ENCODE assay signal across 9 cellular contexts in the genomic region with DNA sequence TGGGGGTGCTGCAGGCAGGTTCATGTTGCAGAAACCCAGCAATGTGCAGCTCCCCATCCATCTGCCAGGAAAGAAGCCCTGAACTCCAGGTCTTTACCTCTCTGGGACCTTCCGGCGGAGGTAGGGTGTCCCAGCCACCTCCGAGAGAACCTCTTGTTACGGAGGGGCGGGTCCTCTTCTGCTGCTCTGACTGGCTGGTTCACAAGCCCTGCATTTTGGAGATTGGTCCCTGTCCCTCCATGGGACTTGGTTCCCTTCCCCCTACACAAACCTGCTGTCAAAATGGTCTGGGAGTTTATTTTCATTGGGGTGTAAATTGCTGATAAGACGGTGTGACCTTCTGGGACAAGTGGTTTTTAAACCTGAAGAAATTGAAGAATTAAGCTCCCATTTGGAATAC. TPM values are rescaled to one million over a fixed set of nuclear protein-coding genes. Genes with fewer than 3 reads are reported as not detected.
A peak's percentile ranks its signal among the peaks of the same experiment; 100 is the strongest.
DNase-seq lines count a peak whose midpoint lies in the region; ATAC-seq and TF ChIP-seq lines count a peak whose summit lies in the region.
"Had no signal": no experiment of that assay in that cellular context is flagged by ENCODE, and none has a peak within 500 bp of the region (broad histone marks: within the 10 kb centered on the region; RNA-seq: fewer than 3 reads in every experiment).

No MANE protein-coding gene starts in this region.

- no peak for TF ChIP-seq POLR2A in right lobe of liver (IDR thresholded peaks at IDR 0.05)

- no peaks in the 10 kb centered on the region for H3K9me3 ChIP-seq in right lobe of liver
- H3K9me3 ChIP-seq in MG63 = no peaks in the 10 kb centered on the region
- H3K9me3 ChIP-seq: upper lobe of left lung had no signal

- H3K4me1 Mint-ChIP-seq in Calu3 (ENCODE audit: low read depth, unreplicated experiment) = peaks cover 7% of the 10 kb centered on the region
- peaks cover 18% of the 10 kb centered on the region for H3K4me1 Mint-ChIP-seq in central memory CD8-positive, alpha-beta T cell

- BruUV-seq in Calu3 (replicated peaks; lab: Mats Ljungman, UMichigan) = no TSS peak

- H3K27me3 Mint-ChIP-seq in Calu3 (ENCODE audit: unreplicated experiment) = peaks cover 18% of the 10 kb centered on the region
- no peaks in the 10 kb centered on the region for H3K27me3 Mint-ChIP-seq in central memory CD8-positive, alpha-beta T cell

- H3K4me3 ChIP-seq in H7 (ENCODE audit: insufficient read depth, low read depth, low read length) (no peak overlapping the region), right lobe of liver (no peak overlapping the region), MG63 (no peak overlapping the region)
- H3K4me3 ChIP-seq: upper lobe of left lung had no signal

- no peak for ATAC-seq in central memory CD8-positive, alpha-beta T cell (replicated peaks; ENCODE audit: extremely low read depth, poor library complexity, severe bottlenecking)
- ATAC-seq in right lobe of liver = peak in 3 of 4 donors; percentile 23 to 35 (median 26)

- CTCF ChIA-PET in Calu3 (lab: Charles Lee) = no interaction called here

- H3K36me3 ChIP-seq in H7 (replicated peaks; ENCODE audit: control insufficient read depth, insufficient read depth, low read length) (peaks cover 23% of the 10 kb centered on the region), right lobe of liver (peaks cover 4 to 28% (median 14%) of the 10 kb centered on the region in 4 donors), MG63 (peaks cover 39% of the 10 kb centered on the region)

- intact Hi-C loops in Calu3 (cut with micrococcal nuclease; ENCODE audit: unreplicated experiment) (no loop called here), right lobe of liver (cut with DNase I) (no loop called here)

- H3K27ac Mint-ChIP-seq in Calu3 (ENCODE audit: unreplicated experiment) = peak overlapping the region; percentile 66
- peak overlapping the region; percentile 44 for H3K27ac Mint-ChIP-seq in central memory CD8-positive, alpha-beta T cell (ENCODE audit: low read depth)

- H3K27me3 ChIP-seq in H7 (ENCODE audit: control insufficient read depth, insufficient read depth, low read length) (no peaks in the 10 kb centered on the region), right lobe of liver (no peaks in the 10 kb centered on the region), MG63 (no peaks in the 10 kb centered on the region)
- H3K27me3 ChIP-seq: upper lobe of left lung had no signal

- H3K4me1 ChIP-seq in right lobe of liver = peaks cover 0 to 9% (median under 1%) of the 10 kb centered on the region in 4 donors

- no peak overlapping the region for H3K4me3 Mint-ChIP-seq in Calu3 (ENCODE audit: low read depth, unreplicated experiment)
- H3K4me3 Mint-ChIP-seq in central memory CD8-positive, alpha-beta T cell = no peak overlapping the region

- no peaks in the 10 kb centered on the region for H3K9me3 Mint-ChIP-seq in Calu3 (ENCODE audit: low read depth, unreplicated experiment)
- H3K9me3 Mint-ChIP-seq in central memory CD8-positive, alpha-beta T cell = no peaks in the 10 kb centered on the region

- DNase-seq in Calu3 (no peak), H7 (peak; percentile 76), right lobe of liver (peak in 1 of 3 donors; percentile 44), MG63 (no peak), NCI-H146 treated with DMSO at 0.1 percent for 48 hours (lab: John Stamatoyannopoulos, UW; ENCODE audit: unreplicated experiment) (no peak)
- no peak for DNase-seq in central memory CD8-positive, alpha-beta T cell (ENCODE audit: low spot score in 2 of 2)
- no peak for DNase-seq in stimulated activated CD4-positive, alpha-beta T cell treated with anti-CD3 and anti-CD28 coated beads, Interleukin-2, amount 100 ng/mL, for 24 hours
- DNase-seq: activated gamma-delta T cell treated with Interleukin-2 at 50 U/mL for 16 hours had no signal

- no peak overlapping the region for H3K27ac ChIP-seq in right lobe of liver

- WGBS in right lobe of liver (ENCODE audit: insufficient coverage, low coverage, low lambda C conversion rate, missing lambda C conversion rate) = 13% methylated on average over 1 of the region's 6 CpGs

- TF ChIP-seq CTCF in Calu3 (IDR thresholded peaks at IDR 0.05; ENCODE audit: unreplicated experiment) (no peak), right lobe of liver (IDR thresholded peaks at IDR 0.05) (no peak)

- peaks cover 65% of the 10 kb centered on the region for H3K36me3 Mint-ChIP-seq in Calu3 (ENCODE audit: insufficient read depth, unreplicated experiment)
- peaks cover 18% of the 10 kb centered on the region for H3K36me3 Mint-ChIP-seq in central memory CD8-positive, alpha-beta T cell (ENCODE audit: insufficient read depth)

RNA-seq across cellular contexts. Expression of gene CELSR2, which starts 8.0 kb away (rescaled TPM):
- total RNA-seq in Calu3 (2022) (5.1 and 5.3 TPM in 2 replicates), right lobe of liver (1 to 10 TPM; 1.3 to 3.3 (median 3.0) TPM)
- 7.8 and 11.0 TPM in 2 replicates for total RNA-seq in H7 (2014; rRNA removed; shearing (Covaris generic))
- total RNA-seq in MG63 (2014; rRNA removed; shearing (Covaris generic); ENCODE audit: low replicate concordance) = 0.76 and 1.2 TPM in 2 replicates

RNA-seq across cellular contexts. Expression of gene SARS1, which starts 27.6 kb away (rescaled TPM):
- total RNA-seq in Calu3 (2022) = 119 and 129 TPM in 2 replicates
- total RNA-seq in H7 (2014; rRNA removed; shearing (Covaris generic)) = 270 TPM in 2 replicates
- total RNA-seq in right lobe of liver = 100 to 1,000 TPM in 2 of 6 experiments, 10 to 100 TPM in 4; 73.5 to 123 (median 91.6) TPM
- total RNA-seq in MG63 (2014; rRNA removed; shearing (Covaris generic); ENCODE audit: low replicate concordance) = 751 and 778 TPM in 2 replicates

RNA-seq across cellular contexts. Expression of gene PSRC1, which starts 41.6 kb away (rescaled TPM):
- total RNA-seq in Calu3 (2022) = 17.1 and 21.3 TPM in 2 replicates
- total RNA-seq in H7 (2014; rRNA removed; shearing (Covaris generic)) = 112 and 141 TPM in 2 replicates
- total RNA-seq in right lobe of liver = 1 to 10 TPM in 5 of 6 experiments, under 1 TPM in 1; 0.70 to 3.4 (median 1.5) TPM
- 38.5 and 67.0 TPM in 2 replicates for total RNA-seq in MG63 (2014; rRNA removed; shearing (Covaris generic); ENCODE audit: low replicate concordance)
